In the genomic region with DNA sequence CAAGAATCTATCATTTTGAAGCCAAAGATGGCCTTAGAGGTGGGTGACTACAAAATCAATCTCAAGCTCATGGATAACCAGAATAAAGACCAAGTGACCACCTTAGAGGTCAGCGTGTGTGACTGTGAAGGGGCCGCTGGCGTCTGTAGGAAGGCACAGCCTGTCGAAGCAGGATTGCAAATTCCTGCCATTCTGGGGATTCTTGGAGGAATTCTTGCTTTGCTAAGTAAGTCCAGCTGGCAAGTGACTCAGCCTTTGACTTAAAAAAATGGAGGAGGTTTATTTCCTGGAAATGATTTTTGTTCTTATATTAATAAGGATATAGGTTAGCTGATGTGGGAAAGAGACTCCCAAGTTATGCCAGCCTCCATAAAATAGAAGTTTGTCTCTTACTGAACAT, we compare ENCODE assay signal across 11 cellular contexts. TPM values are rescaled to one million over a fixed set of nuclear protein-coding genes. Genes with fewer than 3 reads are reported as not detected.
DNase-seq lines count a peak whose midpoint lies in the region; ATAC-seq, FAIRE-seq and TF ChIP-seq lines count a peak whose summit lies in the region.
"Had no signal": no experiment of that assay in that cellular context is flagged by ENCODE, and none has a peak within 500 bp of the region (broad histone marks: within the 10 kb centered on the region; RNA-seq: fewer than 3 reads in every experiment).

No MANE protein-coding gene starts in this region.

- no peaks in the 10 kb centered on the region for H3K4me1 ChIP-seq in kidney (ENCODE audit: control insufficient read depth in 1 of 2, insufficient read depth in 1 of 2, low read depth in 1 of 2, low read length in 2 of 2)

- no peak for FAIRE-seq in kidney (lab: Jason Lieb, UNC)

- H3K4me3 ChIP-seq in kidney (ENCODE audit: low read length in 2 of 2): no peak overlapping the region
- H3K4me3 ChIP-seq: skin epidermis had no signal

- H3K36me3 ChIP-seq in kidney (ENCODE audit: control insufficient read depth in 1 of 2, insufficient read depth in 2 of 2, low read length in 2 of 2): peaks cover 4 to 6% of the 10 kb centered on the region in 2 donors

- no peaks in the 10 kb centered on the region for H3K9me3 ChIP-seq in kidney (ENCODE audit: control insufficient read depth in 1 of 2, low read length in 2 of 2)

- CTCF ChIA-PET in RWPE1 (lab: Yijun Ruan, JAX): interaction anchor here (0.9 to 1.3 kb wide), 2 partner anchors 24 to 300 kb away, joined by 3 to 4 read pairs; no protein-coding TSS in a partner anchor

- TF ChIP-seq CTCF in RWPE1 (conservative IDR thresholded peaks at IDR 0.05; ENCODE audit: low read depth) (no peak), omental fat pad (IDR thresholded peaks at IDR 0.05) (no peak), kidney (IDR thresholded peaks at IDR 0.05; ENCODE audit: borderline replicate concordance, extremely low read depth, insufficient read depth) (no peak)

- POLR2A ChIA-PET in RWPE1 (lab: Yijun Ruan, JAX; ENCODE audit: low non-redundant PET): no interaction called here

- ATAC-seq in omental fat pad (ENCODE audit: low FRiP score) (peak; percentile 72), left cardiac atrium (no peak)
- ATAC-seq: T-helper 17 cell had no signal

- intact Hi-C loops in kidney (cut with DNase I): no loop called here
- intact Hi-C loops in left cardiac atrium (cut with DNase I): no loop called here

- H3K27ac ChIP-seq in RWPE1 (peak overlapping the region; percentile 60; the same call in 1 of the 2 replicates), kidney (ENCODE audit: low read depth in 2 of 2, low read length in 2 of 2) (no peak overlapping the region)

- no peak overlapping the region for H3K9ac ChIP-seq in kidney (ENCODE audit: low read length in 2 of 2)

- DNase-seq in ELF-1 (ENCODE audit: low read depth, low spot score) (peak; percentile 57), RWPE1 (ENCODE audit: low spot score) (peak; percentile 40), fibroblast of peridontal ligament (ENCODE audit: extremely low read depth) (peak; percentile 89), omental fat pad (ENCODE audit: low spot score) (no peak), kidney (no peak), left cardiac atrium (no peak), COLO829 (ENCODE audit: low spot score) (no peak)
- DNase-seq in stimulated activated CD4-positive, alpha-beta T cell treated with anti-CD3 and anti-CD28 coated beads, Interleukin-4, amount 100 ng/mL, for 4 hours: no peak
- DNase-seq: DMS 273 treated with DMSO at 0.1 percent for 48 hours, T-helper 17 cell had no signal

RNA-seq across cellular contexts. Expression of a gene that starts 19.9 kb away (rescaled TPM):
- 10 to 100 TPM; 15.1 to 26.2 (median 19.8) TPM for total RNA-seq in omental fat pad
- total RNA-seq in kidney: 20.6 TPM
- 4.5 TPM for polyA plus RNA-seq in kidney (ENCODE audit: insufficient read depth, low read depth, low replicate concordance)
- 10 to 100 TPM in 1 of 2 donors, 1 to 10 TPM in 1; 9.5 to 12.4 TPM for total RNA-seq in left cardiac atrium

Comparison
In these comparisons a context has a peak if more than half of its experiments do, and no peak if none do; other contexts are left out.
1. DNase-seq: peak in ELF-1 (single experiment), RWPE1 (single experiment) and fibroblast of peridontal ligament (single experiment); none in omental fat pad (single experiment), kidney (single experiment), left cardiac atrium (single experiment), stimulated activated CD4-positive, alpha-beta T cell treated with anti-CD3 and anti-CD28 coated beads, Interleukin-4, amount 100 ng/mL, for 4 hours (0 of 2) and COLO829 (single experiment).